Comparison of ENCODE assay signal across 17 cellular contexts in the genomic region with DNA sequence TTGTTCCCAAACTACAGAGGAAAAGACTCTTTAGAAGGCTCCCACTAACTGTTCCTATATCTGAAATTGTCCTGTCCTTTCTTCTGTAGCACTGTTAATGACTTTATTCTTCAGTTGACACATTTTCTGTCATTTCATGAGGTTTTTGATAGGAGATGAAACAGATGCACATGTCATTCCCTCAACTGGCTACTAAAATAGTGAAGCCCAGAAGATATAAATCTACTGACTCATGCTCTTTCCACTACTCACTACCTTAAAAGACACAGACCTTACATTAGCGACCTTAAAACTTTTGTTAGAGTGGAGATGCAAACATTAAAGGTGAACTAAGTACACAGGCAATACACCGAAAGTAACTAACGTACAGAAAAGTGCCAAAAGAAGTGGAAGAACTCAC. TPM values are rescaled to one million over a fixed set of nuclear protein-coding genes. Genes with fewer than 3 reads are reported as not detected.
"Had no signal": no experiment of that assay in that cellular context is flagged by ENCODE, and none has a peak within 500 bp of the region (broad histone marks: within the 10 kb centered on the region; RNA-seq: fewer than 3 reads in every experiment).

No MANE protein-coding gene starts in this region.

- H3K27ac Mint-ChIP-seq: naive thymus-derived CD8-positive, alpha-beta T cell; stimulated activated naive B cell treated with anti-CD40 and anti-IgM and Interleukin-4, amounts not matched to agents 10 μg/mL and 1 μg/mL and 100 μg/mL, for 72 hours; type B pancreatic cell had no signal

- H3K27me3 ChIP-seq: ovary, right atrium auricular region, sigmoid colon, suprapubic skin, thyroid gland had no signal

- FAIRE-seq: urothelium cell line had no signal

- DNase-seq: effector memory CD4-positive, alpha-beta T cell; head of caudate nucleus; hippocampal formation; naive thymus-derived CD8-positive, alpha-beta T cell; nucleus accumbens; ovary; sigmoid colon; stimulated activated CD4-positive, alpha-beta T cell treated with anti-CD3 and anti-CD28 coated beads, Interleukin-2, amount 100 ng/mL, for 24 hours; stimulated activated CD4-positive, alpha-beta T cell treated with anti-CD3 and anti-CD28 coated beads, Interleukin-4, amount 100 ng/mL, for 4 hours; stimulated activated naive B cell treated with anti-CD40 and anti-IgM and Interleukin-4, amounts not matched to agents 10 μg/mL and 1 μg/mL and 100 μg/mL, for 72 hours; thyroid gland had no signal

- H3K36me3 ChIP-seq: ovary had no signal

- ATAC-seq: naive thymus-derived CD8-positive, alpha-beta T cell; stimulated activated naive B cell treated with anti-CD40 and anti-IgM and Interleukin-4, amounts not matched to agents 10 μg/mL and 1 μg/mL and 100 μg/mL, for 72 hours had no signal

- H3K27ac ChIP-seq: ovary, right atrium auricular region, sigmoid colon, skin epidermis, suprapubic skin, thyroid gland had no signal

- H3K4me3 Mint-ChIP-seq: naive thymus-derived CD8-positive, alpha-beta T cell; neural crest cell; stimulated activated naive B cell treated with anti-CD40 and anti-IgM and Interleukin-4, amounts not matched to agents 10 μg/mL and 1 μg/mL and 100 μg/mL, for 72 hours; type B pancreatic cell had no signal

- H3K9me3 Mint-ChIP-seq: neural crest cell, type B pancreatic cell had no signal

- H3K4me1 ChIP-seq: right atrium auricular region, sigmoid colon, suprapubic skin, thyroid gland had no signal

- H3K9me3 ChIP-seq: ovary, right atrium auricular region, sigmoid colon, suprapubic skin, thyroid gland had no signal

- H3K4me3 ChIP-seq: ovary, right atrium auricular region, sigmoid colon, skin epidermis, suprapubic skin, thyroid gland had no signal

- H3K27me3 Mint-ChIP-seq: naive thymus-derived CD8-positive, alpha-beta T cell; stimulated activated naive B cell treated with anti-CD40 and anti-IgM and Interleukin-4, amounts not matched to agents 10 μg/mL and 1 μg/mL and 100 μg/mL, for 72 hours; type B pancreatic cell had no signal

- H3K4me1 Mint-ChIP-seq: neural crest cell; stimulated activated naive B cell treated with anti-CD40 and anti-IgM and Interleukin-4, amounts not matched to agents 10 μg/mL and 1 μg/mL and 100 μg/mL, for 72 hours had no signal

RNA-seq across cellular contexts. Expression of a gene that starts 59.5 kb away (rescaled TPM):
- total RNA-seq: naive thymus-derived CD8-positive, alpha-beta T cell had no signal
- polyA plus RNA-seq: naive thymus-derived CD8-positive, alpha-beta T cell had no signal
